8 cellular contexts compared by ENCODE assay signal in genomic region chr2:64654063-64654811, GRCh38.
A peak's percentile ranks its signal among the peaks of the same experiment; 100 is the strongest.
DNase-seq lines count a peak whose midpoint lies in the region; ATAC-seq lines count a peak whose summit lies in the region.

No MANE protein-coding gene starts in this region.

- peak; percentile 91 for DNase-seq in SIG-M5 treated with dmso at 0.1 percent for 504 hours (lab: John Stamatoyannopoulos, UW; ENCODE audit: unreplicated experiment)
- no peak for DNase-seq in SIG-M5 (lab: John Stamatoyannopoulos, UW)
- DNase-seq in NCI-H2171 treated with DMSO at 0.1 percent for 48 hours (lab: John Stamatoyannopoulos, UW) = peak; percentile 73
- peak; percentile 38 to 56 (median 46) for DNase-seq in activated CD4-positive, CD25-positive, alpha-beta regulatory T cell (lab: John Stamatoyannopoulos, UW)
- peak; percentile 63 for DNase-seq in central memory CD4-positive, alpha-beta T cell
- peak; percentile 94 for DNase-seq in left kidney (ENCODE audit: low read depth, low spot score)
- DNase-seq in stimulated activated CD4-positive, alpha-beta T cell treated with anti-CD3 and anti-CD28 coated beads, Interleukin-4, amount 100 ng/mL, for 4 hours = peak; percentile 46 to 65

- peak; percentile 31 for ATAC-seq in HG02973 (IDR thresholded peaks at IDR 0.05; ENCODE audit: unreplicated experiment)
